16 cellular contexts compared by ENCODE assay signal in the genomic region with DNA sequence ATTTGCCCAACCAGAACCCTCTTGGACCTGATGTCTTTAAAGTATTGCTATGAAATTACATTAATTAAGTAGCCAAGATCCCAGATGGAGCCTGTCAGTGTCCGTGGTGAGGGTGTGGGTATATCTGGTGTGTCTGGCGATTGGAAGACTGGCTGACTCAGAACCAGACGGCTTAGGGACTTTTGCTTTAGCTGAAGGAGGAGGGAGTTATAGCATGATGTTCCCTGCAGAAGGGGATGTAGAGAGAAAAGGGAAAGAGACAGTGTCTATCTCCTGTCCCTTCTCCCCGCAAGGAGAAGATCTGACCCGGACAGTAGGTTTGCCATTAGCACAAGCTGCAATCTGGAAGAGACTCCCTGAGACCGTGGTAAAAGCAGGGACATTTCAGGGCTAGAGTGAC.
"Had no signal": no experiment of that assay in that cellular context is flagged by ENCODE, and none has a peak within 500 bp of the region (broad histone marks: within the 10 kb centered on the region; RNA-seq: fewer than 3 reads in every experiment).

No MANE protein-coding gene starts in this region.

- H3K4me1 ChIP-seq: colonic mucosa, foreskin keratinocyte, transverse colon had no signal

- DNase-seq: activated naive CD4-positive, alpha-beta T cell; activated naive CD8-positive, alpha-beta T cell treated with anti-CD3 and anti-CD28 coated beads, Interleukin-2, amount 10 ng/mL, durations not matched to agents 7 days and 5 days; activated T-cell treated with anti-CD3 and anti-CD28 coated beads for 4 hours; central memory CD4-positive, alpha-beta T cell; colonic mucosa; foreskin keratinocyte; glutamatergic neuron; hypothalamus; left ventricle myocardium superior; mesendoderm; natural killer cell; stimulated activated CD4-positive, alpha-beta T cell treated with anti-CD3 and anti-CD28 coated beads, Interleukin-2, amount 100 ng/mL, for 48 hours; stimulated activated naive CD4-positive, alpha-beta T cell; T-helper 9 cell; transverse colon had no signal

- H3K36me3 ChIP-seq: colonic mucosa, transverse colon had no signal

- H3K4me3 ChIP-seq: colonic mucosa, transverse colon had no signal

- ATAC-seq: activated CD4-positive, CD25-positive, alpha-beta regulatory T cell treated with anti-CD3 and anti-CD28 coated beads, Interleukin-2, amount 50 U/mL, for 24 hours; foreskin keratinocyte; left ventricle myocardium superior; natural killer cell had no signal

- H3K9me3 ChIP-seq: colonic mucosa, transverse colon had no signal

- H3K27me3 ChIP-seq: colonic mucosa, foreskin keratinocyte, transverse colon had no signal

- H3K27ac ChIP-seq: colonic mucosa, foreskin keratinocyte, transverse colon had no signal
